2 cellular contexts compared by ENCODE assay signal in the genomic region with DNA sequence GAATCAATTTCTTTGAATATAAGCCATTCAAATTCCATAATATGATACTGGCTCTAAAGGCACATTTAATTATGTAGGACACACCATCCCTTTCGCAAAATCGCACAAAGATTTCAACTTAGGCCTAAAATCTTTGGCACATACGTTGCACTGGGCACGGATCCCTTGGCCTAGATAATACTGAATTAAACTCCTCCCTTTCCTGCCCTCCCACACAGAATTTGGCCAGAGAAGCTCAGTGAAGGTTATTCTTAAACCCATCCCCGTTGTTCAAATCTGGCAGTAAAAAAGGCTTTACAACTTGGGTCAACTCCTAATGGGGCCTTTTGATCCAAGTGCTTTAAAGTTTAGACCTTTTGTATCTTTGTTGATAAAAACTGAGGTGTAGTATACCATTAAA.
TF ChIP-seq lines count a peak whose summit lies in the region.

No MANE protein-coding gene starts in this region.

TF ChIP-seq in liver, 16 proteins besides CTCF, POLR2A, EP300 and RAD21 (continued from another document):
- TF ChIP-seq EGR1 (IDR thresholded peaks at IDR 0.05; ENCODE audit: low read depth in 2 of 2) (peak in 1 of 2 donors; percentile 38), NR2F2 (IDR thresholded peaks at IDR 0.05) (peak; percentile 70), FOXA1 (IDR thresholded peaks at IDR 0.05) (no peak), YY1 (IDR thresholded peaks at IDR 0.05) (peak; percentile 85), RXRA (IDR thresholded peaks at IDR 0.05) (peak; percentile 74 to 75), SP1 (IDR thresholded peaks at IDR 0.05) (peak; percentile 68), TAF1 (conservative IDR thresholded peaks at IDR 0.05) (no peak), HNF4G (IDR thresholded peaks at IDR 0.05) (no peak)
- TF ChIP-seq, protein P1, sequence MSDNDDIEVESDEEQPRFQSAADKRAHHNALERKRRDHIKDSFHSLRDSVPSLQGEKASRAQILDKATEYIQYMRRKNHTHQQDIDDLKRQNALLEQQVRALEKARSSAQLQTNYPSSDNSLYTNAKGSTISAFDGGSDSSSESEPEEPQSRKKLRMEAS (IDR thresholded peaks at IDR 0.05) = peak; percentile 40
- TF ChIP-seq, protein P2, sequence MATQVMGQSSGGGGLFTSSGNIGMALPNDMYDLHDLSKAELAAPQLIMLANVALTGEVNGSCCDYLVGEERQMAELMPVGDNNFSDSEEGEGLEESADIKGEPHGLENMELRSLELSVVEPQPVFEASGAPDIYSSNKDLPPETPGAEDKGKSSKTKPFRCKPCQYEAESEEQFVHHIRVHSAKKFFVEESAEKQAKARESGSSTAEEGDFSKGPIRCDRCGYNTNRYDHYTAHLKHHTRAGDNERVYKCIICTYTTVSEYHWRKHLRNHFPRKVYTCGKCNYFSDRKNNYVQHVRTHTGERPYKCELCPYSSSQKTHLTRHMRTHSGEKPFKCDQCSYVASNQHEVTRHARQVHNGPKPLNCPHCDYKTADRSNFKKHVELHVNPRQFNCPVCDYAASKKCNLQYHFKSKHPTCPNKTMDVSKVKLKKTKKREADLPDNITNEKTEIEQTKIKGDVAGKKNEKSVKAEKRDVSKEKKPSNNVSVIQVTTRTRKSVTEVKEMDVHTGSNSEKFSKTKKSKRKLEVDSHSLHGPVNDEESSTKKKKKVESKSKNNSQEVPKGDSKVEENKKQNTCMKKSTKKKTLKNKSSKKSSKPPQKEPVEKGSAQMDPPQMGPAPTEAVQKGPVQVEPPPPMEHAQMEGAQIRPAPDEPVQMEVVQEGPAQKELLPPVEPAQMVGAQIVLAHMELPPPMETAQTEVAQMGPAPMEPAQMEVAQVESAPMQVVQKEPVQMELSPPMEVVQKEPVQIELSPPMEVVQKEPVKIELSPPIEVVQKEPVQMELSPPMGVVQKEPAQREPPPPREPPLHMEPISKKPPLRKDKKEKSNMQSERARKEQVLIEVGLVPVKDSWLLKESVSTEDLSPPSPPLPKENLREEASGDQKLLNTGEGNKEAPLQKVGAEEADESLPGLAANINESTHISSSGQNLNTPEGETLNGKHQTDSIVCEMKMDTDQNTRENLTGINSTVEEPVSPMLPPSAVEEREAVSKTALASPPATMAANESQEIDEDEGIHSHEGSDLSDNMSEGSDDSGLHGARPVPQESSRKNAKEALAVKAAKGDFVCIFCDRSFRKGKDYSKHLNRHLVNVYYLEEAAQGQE (IDR thresholded peaks at IDR 0.05) = peak; percentile 22

TF ChIP-seq in HepG2, 621 proteins besides CTCF, POLR2A, EP300 and RAD21 (continued from another document):
- TF ChIP-seq, protein P3, sequence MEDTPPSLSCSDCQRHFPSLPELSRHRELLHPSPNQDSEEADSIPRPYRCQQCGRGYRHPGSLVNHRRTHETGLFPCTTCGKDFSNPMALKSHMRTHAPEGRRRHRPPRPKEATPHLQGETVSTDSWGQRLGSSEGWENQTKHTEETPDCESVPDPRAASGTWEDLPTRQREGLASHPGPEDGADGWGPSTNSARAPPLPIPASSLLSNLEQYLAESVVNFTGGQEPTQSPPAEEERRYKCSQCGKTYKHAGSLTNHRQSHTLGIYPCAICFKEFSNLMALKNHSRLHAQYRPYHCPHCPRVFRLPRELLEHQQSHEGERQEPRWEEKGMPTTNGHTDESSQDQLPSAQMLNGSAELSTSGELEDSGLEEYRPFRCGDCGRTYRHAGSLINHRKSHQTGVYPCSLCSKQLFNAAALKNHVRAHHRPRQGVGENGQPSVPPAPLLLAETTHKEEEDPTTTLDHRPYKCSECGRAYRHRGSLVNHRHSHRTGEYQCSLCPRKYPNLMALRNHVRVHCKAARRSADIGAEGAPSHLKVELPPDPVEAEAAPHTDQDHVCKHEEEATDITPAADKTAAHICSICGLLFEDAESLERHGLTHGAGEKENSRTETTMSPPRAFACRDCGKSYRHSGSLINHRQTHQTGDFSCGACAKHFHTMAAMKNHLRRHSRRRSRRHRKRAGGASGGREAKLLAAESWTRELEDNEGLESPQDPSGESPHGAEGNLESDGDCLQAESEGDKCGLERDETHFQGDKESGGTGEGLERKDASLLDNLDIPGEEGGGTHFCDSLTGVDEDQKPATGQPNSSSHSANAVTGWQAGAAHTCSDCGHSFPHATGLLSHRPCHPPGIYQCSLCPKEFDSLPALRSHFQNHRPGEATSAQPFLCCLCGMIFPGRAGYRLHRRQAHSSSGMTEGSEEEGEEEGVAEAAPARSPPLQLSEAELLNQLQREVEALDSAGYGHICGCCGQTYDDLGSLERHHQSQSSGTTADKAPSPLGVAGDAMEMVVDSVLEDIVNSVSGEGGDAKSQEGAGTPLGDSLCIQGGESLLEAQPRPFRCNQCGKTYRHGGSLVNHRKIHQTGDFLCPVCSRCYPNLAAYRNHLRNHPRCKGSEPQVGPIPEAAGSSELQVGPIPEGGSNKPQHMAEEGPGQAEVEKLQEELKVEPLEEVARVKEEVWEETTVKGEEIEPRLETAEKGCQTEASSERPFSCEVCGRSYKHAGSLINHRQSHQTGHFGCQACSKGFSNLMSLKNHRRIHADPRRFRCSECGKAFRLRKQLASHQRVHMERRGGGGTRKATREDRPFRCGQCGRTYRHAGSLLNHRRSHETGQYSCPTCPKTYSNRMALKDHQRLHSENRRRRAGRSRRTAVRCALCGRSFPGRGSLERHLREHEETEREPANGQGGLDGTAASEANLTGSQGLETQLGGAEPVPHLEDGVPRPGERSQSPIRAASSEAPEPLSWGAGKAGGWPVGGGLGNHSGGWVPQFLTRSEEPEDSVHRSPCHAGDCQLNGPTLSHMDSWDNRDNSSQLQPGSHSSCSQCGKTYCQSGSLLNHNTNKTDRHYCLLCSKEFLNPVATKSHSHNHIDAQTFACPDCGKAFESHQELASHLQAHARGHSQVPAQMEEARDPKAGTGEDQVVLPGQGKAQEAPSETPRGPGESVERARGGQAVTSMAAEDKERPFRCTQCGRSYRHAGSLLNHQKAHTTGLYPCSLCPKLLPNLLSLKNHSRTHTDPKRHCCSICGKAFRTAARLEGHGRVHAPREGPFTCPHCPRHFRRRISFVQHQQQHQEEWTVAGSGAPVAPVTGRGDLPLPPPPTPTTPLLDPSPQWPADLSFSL (CRISPR knock-in tag; IDR thresholded peaks at IDR 0.05) = no peak
- TF ChIP-seq, protein P4, sequence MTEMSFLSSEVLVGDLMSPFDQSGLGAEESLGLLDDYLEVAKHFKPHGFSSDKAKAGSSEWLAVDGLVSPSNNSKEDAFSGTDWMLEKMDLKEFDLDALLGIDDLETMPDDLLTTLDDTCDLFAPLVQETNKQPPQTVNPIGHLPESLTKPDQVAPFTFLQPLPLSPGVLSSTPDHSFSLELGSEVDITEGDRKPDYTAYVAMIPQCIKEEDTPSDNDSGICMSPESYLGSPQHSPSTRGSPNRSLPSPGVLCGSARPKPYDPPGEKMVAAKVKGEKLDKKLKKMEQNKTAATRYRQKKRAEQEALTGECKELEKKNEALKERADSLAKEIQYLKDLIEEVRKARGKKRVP (CRISPR knock-in tag; IDR thresholded peaks at IDR 0.05) = no peak
